In genomic region chr19:44845286-44845611, GRCh38 we compare ENCODE assay signal across 8 cellular contexts. TPM values are rescaled to one million over a fixed set of nuclear protein-coding genes. Genes with fewer than 3 reads are reported as not detected.
DNase-seq lines count a peak whose midpoint lies in the region; ATAC-seq lines count a peak whose summit lies in the region.

No MANE protein-coding gene starts in this region.

- ATAC-seq in Right ventricle myocardium superior (ENCODE audit: poor library complexity) = no peak
- ATAC-seq in aorta (ENCODE audit: low FRiP score) = no peak

- H3K27ac ChIP-seq in cingulate gyrus (ENCODE audit: low read depth, low read length) = peak overlapping the region; percentile 70
- H3K27ac ChIP-seq in mucosa of rectum (ENCODE audit: low read depth in 2 of 2, low read length in 2 of 2) = peak overlapping the region; percentile 87 to 93
- peak overlapping the region in 1 of 2 donors; percentile 59 for H3K27ac ChIP-seq in aorta (ENCODE audit: low read depth in 1 of 2, low read length in 2 of 2)

- DNase-seq in Right ventricle myocardium superior = peak; percentile 56
- no peak for DNase-seq in cardiac septum (ENCODE audit: low spot score)
- peak; percentile 62 to 82 for DNase-seq in aorta
- no peak for DNase-seq in DMS 273 treated with DMSO at 0.1 percent for 48 hours (lab: John Stamatoyannopoulos, UW)
- DNase-seq in HuH-7.5 (ENCODE audit: low spot score) = no peak
- no peak for DNase-seq in cerebellum (ENCODE audit: low spot score)

- H3K4me1 ChIP-seq in mucosa of rectum (ENCODE audit: control insufficient read depth in 2 of 2, insufficient read depth in 2 of 2, low read length in 2 of 2) = peaks cover 18 to 19% of the 10 kb centered on the region in 2 donors
- no peaks in the 10 kb centered on the region for H3K4me1 ChIP-seq in aorta (ENCODE audit: control insufficient read depth in 1 of 2, insufficient read depth in 2 of 2, low read length in 2 of 2)

- H3K9me3 ChIP-seq in mucosa of rectum (ENCODE audit: control insufficient read depth in 2 of 2, low read length in 2 of 2) (no peaks in the 10 kb centered on the region), aorta (ENCODE audit: control insufficient read depth, low read length) (no peaks in the 10 kb centered on the region)

- intact Hi-C loops in Right ventricle myocardium superior (cut with DNase I) = no loop called here
- intact Hi-C loops in cardiac septum (cut with DNase I) = loop anchor here (1.0 to 10.0 kb wide), 5 partner anchors 36 to 120 kb away; partner anchors contain the start of gene BCAM
- intact Hi-C loops in aorta (cut with DNase I) = loop anchor here in 1 of 2 donors (1.0 kb wide), 1 partner anchor 45 kb away; no protein-coding TSS in a partner anchor

- H3K27me3 ChIP-seq in mucosa of rectum (ENCODE audit: control insufficient read depth in 2 of 2, insufficient read depth in 2 of 2, low read length in 2 of 2) (no peaks in the 10 kb centered on the region), aorta (ENCODE audit: control insufficient read depth in 1 of 2, insufficient read depth in 2 of 2, low read length in 1 of 2) (no peaks in the 10 kb centered on the region)

- H3K9ac ChIP-seq in mucosa of rectum (ENCODE audit: low read depth in 1 of 2, low read length in 2 of 2) = peak overlapping the region; percentile 68 to 94

- 6 to 7% methylated on average over 12 of the region's 12 CpGs for WGBS in aorta, 2 donors

- H3K36me3 ChIP-seq in mucosa of rectum (ENCODE audit: control insufficient read depth in 2 of 2, insufficient read depth in 2 of 2, low read length in 2 of 2) (no peaks in the 10 kb centered on the region), aorta (ENCODE audit: control insufficient read depth in 1 of 2, insufficient read depth in 2 of 2, low read length in 1 of 2) (no peaks in the 10 kb centered on the region)

- H3K4me3 ChIP-seq in mucosa of rectum (ENCODE audit: low read length in 2 of 2) = peak overlapping the region; percentile 87 to 93
- no peak overlapping the region for H3K4me3 ChIP-seq in aorta (ENCODE audit: low read length in 2 of 2)

RNA-seq across cellular contexts. Expression of gene NECTIN2, which starts 0.8 kb away (rescaled TPM):
- 36.9 TPM for total RNA-seq in Right ventricle myocardium superior
- 60.0 TPM for total RNA-seq in cardiac septum
- total RNA-seq in aorta = 10 to 100 TPM; 88.2 to 97.8 TPM
- 10 to 100 TPM; 27.8 to 49.5 TPM for polyA plus RNA-seq in aorta
- total RNA-seq in cerebellum = 22.5 TPM

RNA-seq across cellular contexts. Expression of gene BCAM, which starts 36.3 kb away (rescaled TPM):
- 86.2 TPM for total RNA-seq in Right ventricle myocardium superior
- total RNA-seq in cardiac septum = 86.8 TPM
- 100 to 1,000 TPM; 146 to 161 TPM for total RNA-seq in aorta
- polyA plus RNA-seq in aorta = 100 to 1,000 TPM in 1 of 2 donors, 10 to 100 TPM in 1; 43.1 to 109 TPM
- 4.3 TPM for total RNA-seq in cerebellum

RNA-seq across cellular contexts. Expression of gene TOMM40, which starts 45.8 kb away (rescaled TPM):
- 48.9 TPM for total RNA-seq in Right ventricle myocardium superior
- total RNA-seq in cardiac septum = 43.0 TPM
- 10 to 100 TPM; 22.3 to 23.6 TPM for total RNA-seq in aorta
- 10 to 100 TPM in 1 of 2 donors, 1 to 10 TPM in 1; 8.9 to 14.8 TPM for polyA plus RNA-seq in aorta
- total RNA-seq in cerebellum = 22.0 TPM

Comparison
In these comparisons a context has a peak if more than half of its experiments do, and no peak if none do; other contexts are left out.
1. DNase-seq: peak in Right ventricle myocardium superior (single experiment) and aorta (2 of 2); none in cardiac septum (single experiment), DMS 273 treated with DMSO at 0.1 percent for 48 hours (single experiment), HuH-7.5 (single experiment) and cerebellum (single experiment).
2. H3K4me3 ChIP-seq: peak in mucosa of rectum (2 of 2); none in aorta (0 of 2).
3. RNA of gene BCAM, which starts 36.3 kb away (total RNA-seq): 146 to 161 TPM in aorta, 86.8 TPM in cardiac septum (single experiment) and 86.2 TPM in Right ventricle myocardium superior (single experiment); 4.3 TPM in cerebellum (single experiment); every median in the first group is over 10 times any median in the second.